10 cellular contexts compared by ENCODE assay signal in genomic region chr5:111735829-111736228, GRCh38. TPM values are rescaled to one million over a fixed set of nuclear protein-coding genes. Genes with fewer than 3 reads are reported as not detected.
DNase-seq lines count a peak whose midpoint lies in the region; ATAC-seq and FAIRE-seq lines count a peak whose summit lies in the region.
"Had no signal": no experiment of that assay in that cellular context is flagged by ENCODE, and none has a peak within 500 bp of the region (broad histone marks: within the 10 kb centered on the region; RNA-seq: fewer than 3 reads in every experiment).

No MANE protein-coding gene starts in this region.

- H3K9me3 Mint-ChIP-seq in activated naive CD4-positive, alpha-beta T cell treated with anti-CD3 and anti-CD28 coated beads, Interleukin-2, amount 10 ng/mL, durations not matched to agents 7 days and 5 days = no peaks in the 10 kb centered on the region
- no peaks in the 10 kb centered on the region for H3K9me3 Mint-ChIP-seq in activated naive CD8-positive, alpha-beta T cell treated with anti-CD3 and anti-CD28 coated beads, Interleukin-2, amount 50 U/mL, for 24 hours
- H3K9me3 Mint-ChIP-seq: activated naive CD8-positive, alpha-beta T cell treated with anti-CD3 and anti-CD28 coated beads, Interleukin-2, amount 10 ng/mL, durations not matched to agents 7 days and 5 days; naive thymus-derived CD4-positive, alpha-beta T cell had no signal

- FAIRE-seq in urothelium cell line (lab: Jason Lieb, UNC) = no peak

- DNase-seq in activated naive CD4-positive, alpha-beta T cell treated with Interleukin-2 at 50 U/mL for 16 hours = peak; percentile 7
- DNase-seq in activated naive CD4-positive, alpha-beta T cell treated with anti-CD3 and anti-CD28 coated beads, Interleukin-2, amount 10 ng/mL, durations not matched to agents 7 days and 5 days = no peak
- DNase-seq in activated naive CD8-positive, alpha-beta T cell treated with anti-CD3 and anti-CD28 coated beads, Interleukin-2, amount 50 U/mL, for 24 hours = peak; percentile 39
- peak; percentile 76 for DNase-seq in islet precursor cell
- peak; percentile 50 for DNase-seq in urothelium cell line (ENCODE audit: low spot score)
- DNase-seq in ecto neural progenitor cell (ENCODE audit: low spot score) = no peak
- no peak for DNase-seq in HUDEP-2 (lab: John Stamatoyannopoulos, UW; ENCODE audit: unreplicated experiment in 76 of 76)
- DNase-seq in left lobe of liver (ENCODE audit: low spot score) = no peak
- DNase-seq: activated naive CD8-positive, alpha-beta T cell treated with anti-CD3 and anti-CD28 coated beads, Interleukin-2, amount 10 ng/mL, durations not matched to agents 7 days and 5 days had no signal

- peaks cover 3% of the 10 kb centered on the region for H3K27me3 Mint-ChIP-seq in activated naive CD4-positive, alpha-beta T cell treated with anti-CD3 and anti-CD28 coated beads, Interleukin-2, amount 10 ng/mL, durations not matched to agents 7 days and 5 days
- H3K27me3 Mint-ChIP-seq in activated naive CD8-positive, alpha-beta T cell treated with anti-CD3 and anti-CD28 coated beads, Interleukin-2, amount 50 U/mL, for 24 hours = no peaks in the 10 kb centered on the region
- H3K27me3 Mint-ChIP-seq: activated naive CD8-positive, alpha-beta T cell treated with anti-CD3 and anti-CD28 coated beads, Interleukin-2, amount 10 ng/mL, durations not matched to agents 7 days and 5 days had no signal

- CTCF ChIA-PET in activated naive CD4-positive, alpha-beta T cell treated with anti-CD3 and anti-CD28 coated beads, Interleukin-2, amount 10 ng/mL, durations not matched to agents 7 days and 5 days (lab: Charles Lee) = no interaction called here

- H3K36me3 Mint-ChIP-seq in activated naive CD4-positive, alpha-beta T cell treated with anti-CD3 and anti-CD28 coated beads, Interleukin-2, amount 10 ng/mL, durations not matched to agents 7 days and 5 days = peaks cover 9% of the 10 kb centered on the region
- H3K36me3 Mint-ChIP-seq in activated naive CD8-positive, alpha-beta T cell treated with anti-CD3 and anti-CD28 coated beads, Interleukin-2, amount 50 U/mL, for 24 hours (ENCODE audit: low read depth) = peaks cover 4% of the 10 kb centered on the region

- H3K27ac Mint-ChIP-seq in activated naive CD4-positive, alpha-beta T cell treated with anti-CD3 and anti-CD28 coated beads, Interleukin-2, amount 10 ng/mL, durations not matched to agents 7 days and 5 days = no peak overlapping the region
- H3K27ac Mint-ChIP-seq in activated naive CD8-positive, alpha-beta T cell treated with anti-CD3 and anti-CD28 coated beads, Interleukin-2, amount 50 U/mL, for 24 hours = no peak overlapping the region
- H3K27ac Mint-ChIP-seq: activated naive CD8-positive, alpha-beta T cell treated with anti-CD3 and anti-CD28 coated beads, Interleukin-2, amount 10 ng/mL, durations not matched to agents 7 days and 5 days; naive thymus-derived CD4-positive, alpha-beta T cell had no signal

- no peak overlapping the region for H3K4me3 Mint-ChIP-seq in activated naive CD4-positive, alpha-beta T cell treated with anti-CD3 and anti-CD28 coated beads, Interleukin-2, amount 10 ng/mL, durations not matched to agents 7 days and 5 days
- H3K4me3 Mint-ChIP-seq in activated naive CD8-positive, alpha-beta T cell treated with anti-CD3 and anti-CD28 coated beads, Interleukin-2, amount 50 U/mL, for 24 hours = no peak overlapping the region
- H3K4me3 Mint-ChIP-seq: activated naive CD8-positive, alpha-beta T cell treated with anti-CD3 and anti-CD28 coated beads, Interleukin-2, amount 10 ng/mL, durations not matched to agents 7 days and 5 days; naive thymus-derived CD4-positive, alpha-beta T cell had no signal

- ATAC-seq in activated naive CD8-positive, alpha-beta T cell treated with anti-CD3 and anti-CD28 coated beads, Interleukin-2, amount 50 U/mL, for 24 hours = peak; percentile 79
- ATAC-seq in left lobe of liver = no peak
- ATAC-seq: naive thymus-derived CD4-positive, alpha-beta T cell had no signal

- peaks cover 25% of the 10 kb centered on the region for H3K4me1 Mint-ChIP-seq in activated naive CD4-positive, alpha-beta T cell treated with anti-CD3 and anti-CD28 coated beads, Interleukin-2, amount 10 ng/mL, durations not matched to agents 7 days and 5 days
- H3K4me1 Mint-ChIP-seq in activated naive CD8-positive, alpha-beta T cell treated with anti-CD3 and anti-CD28 coated beads, Interleukin-2, amount 50 U/mL, for 24 hours = peaks cover 28% of the 10 kb centered on the region

RNA-seq across cellular contexts. Expression of gene NREP, which starts 21.2 kb away (rescaled TPM):
- 3.2 TPM for total RNA-seq in left lobe of liver

Comparison
In these comparisons a context has a peak if more than half of its experiments do, and no peak if none do; other contexts are left out.
1. DNase-seq: peak in activated naive CD4-positive, alpha-beta T cell treated with Interleukin-2 at 50 U/mL for 16 hours (single experiment), activated naive CD8-positive, alpha-beta T cell treated with anti-CD3 and anti-CD28 coated beads, Interleukin-2, amount 50 U/mL, for 24 hours (single experiment), islet precursor cell (single experiment) and urothelium cell line (single experiment); none in activated naive CD4-positive, alpha-beta T cell treated with anti-CD3 and anti-CD28 coated beads, Interleukin-2, amount 10 ng/mL, durations not matched to agents 7 days and 5 days (single experiment), ecto neural progenitor cell (single experiment), HUDEP-2 (0 of 76) and left lobe of liver (single experiment).